In the genomic region with DNA sequence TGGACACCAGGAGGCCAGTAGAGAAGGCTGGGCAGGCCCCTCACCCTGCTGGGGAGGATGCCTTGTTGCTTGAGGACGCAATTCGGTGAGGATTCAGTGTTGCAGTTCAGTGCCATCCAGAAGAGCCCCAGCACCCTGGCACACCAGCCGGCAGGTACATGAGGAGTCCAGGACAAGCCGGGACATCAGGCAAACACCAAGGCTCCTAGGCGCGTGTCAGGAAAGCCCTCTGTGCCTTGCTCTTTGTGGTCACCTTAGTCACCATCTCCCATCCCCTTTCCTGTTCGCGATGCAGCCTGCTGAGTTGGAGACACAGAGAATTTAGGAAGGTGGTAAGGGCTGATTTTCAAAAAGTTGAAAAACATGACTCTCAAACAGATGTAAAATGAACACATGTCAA, we compare ENCODE assay signal across 14 cellular contexts.
"Had no signal": no experiment of that assay in that cellular context is flagged by ENCODE, and none has a peak within 500 bp of the region (broad histone marks: within the 10 kb centered on the region; RNA-seq: fewer than 3 reads in every experiment).

No MANE protein-coding gene starts in this region.

- DNase-seq: activated CD4-positive, alpha-beta T cell treated with anti-CD3 and anti-CD28 coated beads, Interleukin-2, amount 10 ng/mL, durations not matched to agents 24 days and 14 days; activated CD8-positive, alpha-beta memory T cell treated with anti-CD3 and anti-CD28 coated beads, Interleukin-2, amount 50 U/mL, for 48 hours; cerebellar nuclear complex; effector CD8-positive, alpha-beta T cell; foreskin melanocyte; naive B cell; pancreas; stimulated activated CD4-positive, alpha-beta T cell treated with anti-CD3 and anti-CD28 coated beads, Interleukin-12 subunit alpha, Interleukin-12 subunit beta, amount 100 ng/mL, for 4 hours; stimulated activated CD4-positive, alpha-beta T cell treated with anti-CD3 and anti-CD28 coated beads, Interleukin-2, amount 100 ng/mL, for 24 hours; stomach; testis; upper lobe of left lung had no signal

- H3K9me3 ChIP-seq: pancreas, stomach, testis, upper lobe of left lung had no signal

- H3K36me3 ChIP-seq: pancreas had no signal

- H3K4me3 ChIP-seq: pancreas, stomach, testis, upper lobe of left lung had no signal

- H3K27ac Mint-ChIP-seq: activated CD4-positive, alpha-beta T cell treated with anti-CD3 and anti-CD28 coated beads, Interleukin-2, amount 10 ng/mL, durations not matched to agents 24 days and 14 days; activated T-helper 1 cell treated with anti-CD3 and anti-CD28 coated beads, Interleukin-12 subunit alpha, Interleukin-12 subunit beta, Interleukin-2, Interleukin-4 antibody, amounts not matched to agents 30 ng/mL and 10 ng/mL and 1 ng/mL, durations not matched to agents 14 hours and 24 hours and 36 hours; naive B cell; WTC11 had no signal

- H3K27ac ChIP-seq: pancreas, stomach, testis, upper lobe of left lung had no signal

- H3K36me3 Mint-ChIP-seq: naive B cell had no signal

- H3K9me3 Mint-ChIP-seq: activated CD4-positive, alpha-beta T cell treated with anti-CD3 and anti-CD28 coated beads, Interleukin-2, amount 10 ng/mL, durations not matched to agents 24 days and 14 days; activated T-helper 1 cell treated with anti-CD3 and anti-CD28 coated beads, Interleukin-12 subunit alpha, Interleukin-12 subunit beta, Interleukin-2, Interleukin-4 antibody, amounts not matched to agents 30 ng/mL and 10 ng/mL and 1 ng/mL, durations not matched to agents 14 hours and 24 hours and 36 hours; naive B cell had no signal

- H3K4me3 Mint-ChIP-seq: activated CD4-positive, alpha-beta T cell treated with anti-CD3 and anti-CD28 coated beads, Interleukin-2, amount 10 ng/mL, durations not matched to agents 24 days and 14 days; activated T-helper 1 cell treated with anti-CD3 and anti-CD28 coated beads, Interleukin-12 subunit alpha, Interleukin-12 subunit beta, Interleukin-2, Interleukin-4 antibody, amounts not matched to agents 30 ng/mL and 10 ng/mL and 1 ng/mL, durations not matched to agents 14 hours and 24 hours and 36 hours; WTC11 had no signal

- H3K27me3 ChIP-seq: pancreas, testis, upper lobe of left lung had no signal
